9 cellular contexts compared by ENCODE assay signal in the genomic region with DNA sequence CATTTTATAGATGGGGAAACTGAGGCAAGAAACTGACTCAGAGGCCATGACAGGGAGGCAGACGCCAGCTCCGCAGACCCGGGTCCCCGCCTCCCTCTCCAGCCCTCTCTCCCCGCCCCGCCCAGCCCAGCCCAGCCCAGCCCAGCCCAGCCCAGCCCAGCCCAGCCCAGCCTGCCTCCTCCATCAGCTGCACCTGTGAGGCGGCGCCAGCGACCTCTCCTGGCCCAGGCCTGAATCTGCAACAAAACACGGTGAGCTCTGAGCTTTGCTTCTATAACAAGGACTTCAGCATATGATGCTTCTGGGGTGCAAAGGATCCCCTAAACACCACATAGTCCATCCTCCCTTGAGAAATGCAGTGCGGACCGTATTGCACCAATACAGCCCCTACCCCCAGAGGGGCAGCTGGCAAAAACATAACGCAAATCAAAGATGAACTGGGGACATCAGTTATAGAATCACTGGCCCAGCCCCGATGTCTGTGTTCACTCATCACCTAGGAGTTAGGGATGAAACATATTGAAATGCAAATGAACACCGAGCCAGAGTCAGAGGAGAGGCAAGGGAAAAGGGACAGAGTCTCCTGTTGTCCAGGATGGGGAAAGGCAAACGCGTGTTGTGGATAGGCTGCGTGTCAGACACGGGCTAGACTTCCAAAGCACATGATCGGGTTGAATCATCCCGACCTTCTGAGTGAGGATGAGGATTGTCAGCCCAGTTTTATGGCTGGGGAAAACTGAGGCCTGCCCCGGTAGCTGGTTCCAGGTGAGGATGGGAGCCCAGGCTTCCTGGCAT.
DNase-seq lines count a peak whose midpoint lies in the region; ATAC-seq lines count a peak whose summit lies in the region.
"Had no signal": no experiment of that assay in that cellular context is flagged by ENCODE, and none has a peak within 500 bp of the region (broad histone marks: within the 10 kb centered on the region; RNA-seq: fewer than 3 reads in every experiment).

No MANE protein-coding gene starts in this region.

- peaks cover 34% of the 10 kb centered on the region for H3K4me1 Mint-ChIP-seq in T-helper 2 cell treated with Interferon-gamma antibody and Interleukin-4, amounts not matched to agents 5 μg/mL and 100 μg/mL, for 36 hours (ENCODE audit: low read depth)

- H3K4me3 Mint-ChIP-seq in T-helper 2 cell treated with Interferon-gamma antibody and Interleukin-4, amounts not matched to agents 5 μg/mL and 100 μg/mL, for 36 hours = peak overlapping the region; percentile 6

- H3K4me3 ChIP-seq in H7 (ENCODE audit: insufficient read depth, low read depth, low read length) = no peak overlapping the region

- DNase-seq in A172 (ENCODE audit: low spot score) (peak; percentile 52), H7 (peak; percentile 96), iPS-NIHi7 (ENCODE audit: extremely low spot score) (peak; percentile 87), NCI-H510A (lab: John Stamatoyannopoulos, UW) (no peak), head of caudate nucleus (no peak)
- DNase-seq in T-helper 2 cell treated with Interferon-gamma antibody and Interleukin-4, amounts not matched to agents 5 μg/mL and 100 μg/mL, for 36 hours (ENCODE audit: low spot score) = no peak
- no peak for DNase-seq in activated naive CD4-positive, alpha-beta T cell treated with anti-CD3 and anti-CD28 coated beads, Interleukin-2, amount 50 U/mL, for 16 hours
- DNase-seq: central memory CD4-positive, alpha-beta T cell had no signal

- peaks cover 5% of the 10 kb centered on the region for H3K9me3 Mint-ChIP-seq in T-helper 2 cell treated with Interferon-gamma antibody and Interleukin-4, amounts not matched to agents 5 μg/mL and 100 μg/mL, for 36 hours

- peak overlapping the region; percentile 91 for H3K27ac Mint-ChIP-seq in T-helper 2 cell treated with Interferon-gamma antibody and Interleukin-4, amounts not matched to agents 5 μg/mL and 100 μg/mL, for 36 hours

- no peaks in the 10 kb centered on the region for H3K27me3 ChIP-seq in H7 (ENCODE audit: control insufficient read depth, insufficient read depth, low read length)

- H3K36me3 Mint-ChIP-seq in T-helper 2 cell treated with Interferon-gamma antibody and Interleukin-4, amounts not matched to agents 5 μg/mL and 100 μg/mL, for 36 hours (ENCODE audit: low read depth) = no peaks in the 10 kb centered on the region

- intact Hi-C loops in head of caudate nucleus (cut with DNase I) = no loop called here

- ATAC-seq in HG02571 (IDR thresholded peaks at IDR 0.05; ENCODE audit: unreplicated experiment) = no peak

- H3K27me3 Mint-ChIP-seq in T-helper 2 cell treated with Interferon-gamma antibody and Interleukin-4, amounts not matched to agents 5 μg/mL and 100 μg/mL, for 36 hours (ENCODE audit: low read depth) = no peaks in the 10 kb centered on the region

- no peaks in the 10 kb centered on the region for H3K36me3 ChIP-seq in H7 (replicated peaks; ENCODE audit: control insufficient read depth, insufficient read depth, low read length)

Comparison
In these comparisons a context has a peak if more than half of its experiments do, and no peak if none do; other contexts are left out.
1. DNase-seq: peak in A172 (single experiment), H7 (single experiment) and iPS-NIHi7 (single experiment); none in T-helper 2 cell treated with Interferon-gamma antibody and Interleukin-4, amounts not matched to agents 5 μg/mL and 100 μg/mL, for 36 hours (single experiment), NCI-H510A (single experiment), head of caudate nucleus (0 of 42) and activated naive CD4-positive, alpha-beta T cell treated with anti-CD3 and anti-CD28 coated beads, Interleukin-2, amount 50 U/mL, for 16 hours (single experiment).